Comparison of ENCODE assay signal across 8 cellular contexts in the genomic region with DNA sequence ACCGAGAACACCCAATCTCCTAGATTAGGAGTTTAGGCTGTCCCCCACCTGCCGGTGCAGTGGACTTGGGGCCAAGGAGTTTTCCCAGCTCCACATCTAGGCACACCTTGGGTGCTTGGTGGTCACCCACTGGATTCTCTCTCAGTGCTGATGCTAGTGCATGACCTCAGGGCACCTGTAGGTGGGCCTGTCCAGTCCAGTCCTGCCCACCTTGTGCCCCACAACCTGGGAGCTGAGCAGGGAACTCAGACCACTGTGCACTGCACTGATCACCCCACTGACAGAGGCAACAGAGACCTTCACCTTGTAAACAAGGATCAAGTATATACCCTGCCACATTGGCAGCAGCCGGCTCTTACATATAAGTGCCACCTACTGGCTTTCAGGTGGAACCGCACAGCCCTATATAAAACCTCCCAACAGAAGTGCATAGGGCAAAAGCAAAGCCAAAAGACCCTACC. TPM values are rescaled to one million over a fixed set of nuclear protein-coding genes. Genes with fewer than 3 reads are reported as not detected.
DNase-seq lines count a peak whose midpoint lies in the region; ATAC-seq and TF ChIP-seq lines count a peak whose summit lies in the region.

No MANE protein-coding gene starts in this region.

- H4K20me1 ChIP-seq in OCI-LY1 (ENCODE audit: insufficient read depth, low read length) = no peaks in the 10 kb centered on the region

- no peaks in the 10 kb centered on the region for H3K79me2 ChIP-seq in OCI-LY1 (ENCODE audit: insufficient read depth, low read length)

- H3K4me3 ChIP-seq in OCI-LY1 (ENCODE audit: low read depth, low read length, poor library complexity, severe bottlenecking) = no peak overlapping the region
- no peak overlapping the region for H3K4me3 ChIP-seq in kidney epithelial cell (ENCODE audit: low read depth, low read length)

- H3K4me2 ChIP-seq in OCI-LY1 (ENCODE audit: low read length) = no peak overlapping the region

- H3K9me2 ChIP-seq in OCI-LY1 (ENCODE audit: low read depth, low read length) = no peaks in the 10 kb centered on the region

- in situ Hi-C loops in GM13976 (cut with MboI; ENCODE audit: low sequenced_read_pairs, unreplicated experiment) = no loop called here

- TF ChIP-seq CTCF in GM13976 (IDR thresholded peaks at IDR 0.05; ENCODE audit: borderline replicate concordance, control extremely low read depth, extremely low read depth, insufficient read depth, missing control alignments) (peak; percentile 15), OCI-LY1 (IDR thresholded peaks at IDR 0.05; ENCODE audit: low read length) (peak; percentile 60), kidney epithelial cell (IDR thresholded peaks at IDR 0.05; ENCODE audit: insufficient read depth, low read length, poor library complexity, severe bottlenecking) (peak; percentile 57)

- no peak overlapping the region for H3K27ac ChIP-seq in OCI-LY1 (ENCODE audit: low read depth, low read length, poor library complexity, severe bottlenecking)

- no peaks in the 10 kb centered on the region for H3K4me1 ChIP-seq in OCI-LY1 (ENCODE audit: insufficient read depth, low read length, severe bottlenecking)

- ATAC-seq in HG02798 (IDR thresholded peaks at IDR 0.05; ENCODE audit: poor library complexity, unreplicated experiment) (peak; percentile 82), HG02571 (IDR thresholded peaks at IDR 0.05; ENCODE audit: unreplicated experiment) (no peak)

- no peak overlapping the region for H2AFZ ChIP-seq in OCI-LY1 (ENCODE audit: low read length)

- H3K9me3 ChIP-seq in OCI-LY1 (ENCODE audit: low read length) = no peaks in the 10 kb centered on the region

- H3F3A ChIP-seq in OCI-LY1 (ENCODE audit: insufficient read depth, low read length) = no peaks in the 10 kb centered on the region

- no peaks in the 10 kb centered on the region for H3K27me3 ChIP-seq in OCI-LY1 (ENCODE audit: insufficient read depth, low read length)
- H3K27me3 ChIP-seq in kidney epithelial cell (ENCODE audit: control insufficient read depth, insufficient read depth, low read length) = no peaks in the 10 kb centered on the region

- no peak for DNase-seq in GM13976 (ENCODE audit: low spot score)
- no peak for DNase-seq in kidney epithelial cell (ENCODE audit: low read depth)
- DNase-seq in NCI-H345 (lab: John Stamatoyannopoulos, UW) = no peak
- DNase-seq in stimulated activated CD4-positive, alpha-beta T cell treated with anti-CD3 and anti-CD28 coated beads, Interleukin-1b, Interleukin-23, amount 100 ng/mL, for 48 hours = no peak
- no peak for DNase-seq in GF-D8 (lab: John Stamatoyannopoulos, UW)

- no peak overlapping the region for H3K9ac ChIP-seq in OCI-LY1 (ENCODE audit: low read length)

- H3K36me3 ChIP-seq in OCI-LY1 (ENCODE audit: insufficient read depth, low read length) = no peaks in the 10 kb centered on the region
- no peaks in the 10 kb centered on the region for H3K36me3 ChIP-seq in kidney epithelial cell (ENCODE audit: control insufficient read depth, insufficient read depth, low read length)

RNA-seq across cellular contexts. Expression of a gene that starts 12.7 kb away (rescaled TPM):
- total RNA-seq in kidney epithelial cell = not detected in 2 replicates
